In genomic region chr10:13852872-13853271, GRCh38 we compare ENCODE assay signal across 22 cellular contexts.
A peak's percentile ranks its signal among the peaks of the same experiment; 100 is the strongest.
DNase-seq lines count a peak whose midpoint lies in the region; ATAC-seq and TF ChIP-seq lines count a peak whose summit lies in the region.
"Had no signal": no experiment of that assay in that cellular context is flagged by ENCODE, and none has a peak within 500 bp of the region (broad histone marks: within the 10 kb centered on the region; RNA-seq: fewer than 3 reads in every experiment).

No MANE protein-coding gene starts in this region.

- peaks cover 3% of the 10 kb centered on the region for H3K27me3 Mint-ChIP-seq in Caco-2 (ENCODE audit: insufficient read depth, unreplicated experiment)

- no peak overlapping the region for H3K27ac Mint-ChIP-seq in Caco-2 (ENCODE audit: unreplicated experiment)
- H3K27ac Mint-ChIP-seq: activated CD8-positive, alpha-beta T cell treated with anti-CD3 and anti-CD28 coated beads, Interleukin-2, amount 10 ng/mL, durations not matched to agents 7 days and 5 days; activated naive CD4-positive, alpha-beta T cell treated with anti-CD3 and anti-CD28 coated beads for 36 hours; mesothelial cell of epicardium had no signal

- no peaks in the 10 kb centered on the region for H3K9me3 Mint-ChIP-seq in Caco-2 (ENCODE audit: unreplicated experiment)
- H3K9me3 Mint-ChIP-seq: activated naive CD4-positive, alpha-beta T cell treated with anti-CD3 and anti-CD28 coated beads for 36 hours; activated T-cell treated with anti-CD3 and anti-CD28 coated beads, Interleukin-2, amount 50 U/mL, for 4 hours; mesothelial cell of epicardium; nephron had no signal

- H3K9me3 ChIP-seq in adipocyte (ENCODE audit: control insufficient read depth, low read length), result no peaks in the 10 kb centered on the region
- H3K9me3 ChIP-seq in lung (ENCODE audit: control insufficient read depth in 2 of 2, insufficient read depth in 1 of 2, low read length in 1 of 2), result no peaks in the 10 kb centered on the region
- H3K9me3 ChIP-seq in subcutaneous abdominal adipose tissue (ENCODE audit: control insufficient read depth in 5 of 5, low read length in 5 of 5), result no peaks in the 10 kb centered on the region
- no peaks in the 10 kb centered on the region for H3K9me3 ChIP-seq in Caco-2
- H3K9me3 ChIP-seq: BLaER1, stomach had no signal

- no peaks in the 10 kb centered on the region for H3K4me1 Mint-ChIP-seq in Caco-2 (ENCODE audit: low read depth, unreplicated experiment)
- H3K4me1 Mint-ChIP-seq: mesothelial cell of epicardium had no signal

- no peaks in the 10 kb centered on the region for H3K36me3 Mint-ChIP-seq in Caco-2 (ENCODE audit: insufficient read depth, unreplicated experiment)
- H3K36me3 Mint-ChIP-seq: mesothelial cell of epicardium had no signal

- WGBS in lung, 2 donors, result 76 to 90% methylated on average over 5 of the region's 5 CpGs

- ATAC-seq in Right ventricle myocardium inferior (peak; percentile 74), lung (ENCODE audit: insufficient read depth, low FRiP score) (peak; percentile 13), left colon (no peak)
- ATAC-seq: activated CD8-positive, alpha-beta T cell treated with anti-CD3 and anti-CD28 coated beads, Interleukin-2, amount 10 ng/mL, durations not matched to agents 7 days and 5 days; activated T-cell treated with anti-CD3 and anti-CD28 coated beads, Interleukin-2, amount 50 U/mL, for 4 hours had no signal

- intact Hi-C loops in Right ventricle myocardium inferior (cut with DNase I), result no loop called here
- intact Hi-C loops in left colon (cut with DNase I, micrococcal nuclease), result no loop called here
- intact Hi-C loops in Caco-2 (cut with micrococcal nuclease; ENCODE audit: unreplicated experiment), result loop anchor here (2.0 kb wide), 1 partner anchor 36 kb away; no protein-coding TSS in a partner anchor

- no TSS peak for BruUV-seq in Caco-2 (replicated peaks; lab: Mats Ljungman, UMichigan)

- H3K27ac ChIP-seq in lung (ENCODE audit: low read depth in 1 of 2, low read length in 1 of 2), result peak overlapping the region; percentile 55 to 57
- H3K27ac ChIP-seq in subcutaneous abdominal adipose tissue (ENCODE audit: low read depth, low read length), result peak overlapping the region; percentile 81
- H3K27ac ChIP-seq: BLaER1, hepatocyte had no signal

- peak overlapping the region; percentile 62 for H3K9ac ChIP-seq in adipocyte (ENCODE audit: low read length)
- H3K9ac ChIP-seq in subcutaneous abdominal adipose tissue (ENCODE audit: low read length in 5 of 5), result peak overlapping the region in 1 of 5 donors; percentile 6
- H3K9ac ChIP-seq: BLaER1 had no signal

- POLR2A ChIA-PET in Caco-2 (lab: Charles Lee), result no interaction called here

- CTCF ChIA-PET in Caco-2 (lab: Charles Lee), result no interaction called here

- H3K4me1 ChIP-seq in adipocyte (ENCODE audit: control insufficient read depth, insufficient read depth, low read length), result peaks cover 34% of the 10 kb centered on the region
- peaks cover 0 to 3% of the 10 kb centered on the region in 2 donors for H3K4me1 ChIP-seq in lung (ENCODE audit: control insufficient read depth in 2 of 2, insufficient read depth in 2 of 2, low read length in 2 of 2)
- H3K4me1 ChIP-seq in subcutaneous abdominal adipose tissue (ENCODE audit: control insufficient read depth in 5 of 5, insufficient read depth in 5 of 5, low read length in 5 of 5), result peaks cover 8 to 46% (median 35%) of the 10 kb centered on the region in 5 donors
- H3K4me1 ChIP-seq in Caco-2, result no peaks in the 10 kb centered on the region
- H3K4me1 ChIP-seq: BLaER1 had no signal

- H3K4me3 Mint-ChIP-seq in Caco-2 (ENCODE audit: unreplicated experiment), result no peak overlapping the region
- H3K4me3 Mint-ChIP-seq: activated CD8-positive, alpha-beta T cell treated with anti-CD3 and anti-CD28 coated beads, Interleukin-2, amount 10 ng/mL, durations not matched to agents 7 days and 5 days; activated naive CD4-positive, alpha-beta T cell treated with anti-CD3 and anti-CD28 coated beads for 36 hours; activated T-cell treated with anti-CD3 and anti-CD28 coated beads, Interleukin-2, amount 50 U/mL, for 4 hours; mesothelial cell of epicardium; nephron had no signal

- DNase-seq in adipocyte (ENCODE audit: low read depth) (no peak), Right ventricle myocardium inferior (ENCODE audit: missing footprints) (no peak), lung (ENCODE audit: low spot score) (no peak), left colon (no peak), Caco-2 (no peak), mesenteric fat pad (ENCODE audit: low spot score) (no peak)
- no peak for DNase-seq in activated naive CD4-positive, alpha-beta T cell treated with anti-CD3 and anti-CD28 coated beads, Interleukin-2, amount 50 U/mL, for 16 hours
- DNase-seq: activated CD4-positive, CD25-positive, alpha-beta regulatory T cell; activated CD8-positive, alpha-beta T cell treated with anti-CD3 and anti-CD28 coated beads, Interleukin-2, amount 10 ng/mL, durations not matched to agents 7 days and 5 days; activated naive CD4-positive, alpha-beta T cell treated with anti-CD3 and anti-CD28 coated beads for 36 hours; activated T-cell treated with anti-CD3 and anti-CD28 coated beads, Interleukin-2, amount 50 U/mL, for 4 hours; NCI-H1105 treated with DMSO at 0.1 percent for 48 hours; NCI-H510A treated with DMSO at 0.1 percent for 48 hours; stimulated activated CD4-positive, alpha-beta T cell treated with anti-CD3 and anti-CD28 coated beads, Interleukin-4, amount 100 ng/mL, for 24 hours; stomach; T1000 had no signal

- H3K4me3 ChIP-seq in adipocyte (ENCODE audit: low read length) (no peak overlapping the region), lung (no peak overlapping the region), subcutaneous abdominal adipose tissue (ENCODE audit: low read depth in 1 of 5, low read length in 5 of 5) (peak overlapping the region in 1 of 5 donors; percentile 2), Caco-2 (ENCODE audit: low read depth, low read length) (no peak overlapping the region)
- H3K4me3 ChIP-seq: BLaER1, hepatocyte, smooth muscle cell, stomach had no signal

- TF ChIP-seq CTCF in lung (IDR thresholded peaks at IDR 0.05; ENCODE audit: control extremely low read depth, extremely low read depth) (no peak), Caco-2 (IDR thresholded peaks at IDR 0.05; ENCODE audit: insufficient read depth in 1 of 2, low read depth in 1 of 2, low read length in 1 of 2, severe bottlenecking in 1 of 2, unreplicated experiment in 1 of 2) (no peak)

- H3K36me3 ChIP-seq in adipocyte (ENCODE audit: control insufficient read depth, insufficient read depth, low read length, severe bottlenecking) (peaks cover 47% of the 10 kb centered on the region), lung (ENCODE audit: control insufficient read depth in 2 of 2, insufficient read depth in 2 of 2, low read length in 2 of 2) (no peaks in the 10 kb centered on the region), subcutaneous abdominal adipose tissue (ENCODE audit: control insufficient read depth in 5 of 5, insufficient read depth in 5 of 5, low read length in 5 of 5) (peaks cover 12 to 34% (median 17%) of the 10 kb centered on the region in 5 donors), Caco-2 (ENCODE audit: control insufficient read depth, insufficient read depth, low read length) (no peaks in the 10 kb centered on the region)
- H3K36me3 ChIP-seq: BLaER1, stomach had no signal

- no peaks in the 10 kb centered on the region for H3K27me3 ChIP-seq in adipocyte (replicated peaks; ENCODE audit: control insufficient read depth, insufficient read depth, low read length)
- no peaks in the 10 kb centered on the region for H3K27me3 ChIP-seq in lung (ENCODE audit: control insufficient read depth, insufficient read depth)
- no peaks in the 10 kb centered on the region for H3K27me3 ChIP-seq in subcutaneous abdominal adipose tissue (ENCODE audit: control insufficient read depth in 5 of 5, insufficient read depth in 4 of 5, low read length in 5 of 5)
- no peaks in the 10 kb centered on the region for H3K27me3 ChIP-seq in Caco-2 (replicated peaks; ENCODE audit: control insufficient read depth, insufficient read depth, low read length)
- H3K27me3 ChIP-seq: BLaER1, hepatocyte, stomach had no signal
